Comparison of ENCODE assay signal across 1 cellular context in genomic region chr7:104971290-104972071, GRCh38.
TF ChIP-seq lines count a peak whose summit lies in the region.

No MANE protein-coding gene starts in this region.

TF ChIP-seq in WTC11, 78 proteins besides CTCF, POLR2A, EP300 and RAD21 (continued from another document):
- TF ChIP-seq STAT6 (CRISPR knock-in tag; conservative IDR thresholded peaks at IDR 0.05; ENCODE audit: low read depth) (no peak), E2F5 (CRISPR knock-in tag; IDR thresholded peaks at IDR 0.05) (no peak), ZBTB21 (CRISPR knock-in tag; IDR thresholded peaks at IDR 0.05; ENCODE audit: borderline replicate concordance) (no peak), SMAD3 (CRISPR knock-in tag; IDR thresholded peaks at IDR 0.05; ENCODE audit: borderline replicate concordance) (no peak), GRHL2 (CRISPR knock-in tag; IDR thresholded peaks at IDR 0.05; ENCODE audit: insufficient replicate concordance, severe bottlenecking) (no peak), ESRRA (CRISPR knock-in tag; IDR thresholded peaks at IDR 0.05; ENCODE audit: borderline replicate concordance) (no peak), ZNF263 (CRISPR knock-in tag; IDR thresholded peaks at IDR 0.05; ENCODE audit: low read depth) (no peak), ZMAT4 (CRISPR knock-in tag; IDR thresholded peaks at IDR 0.05) (no peak), ZNF281 (CRISPR knock-in tag; IDR thresholded peaks at IDR 0.05) (no peak), PRDM15 (CRISPR knock-in tag; IDR thresholded peaks at IDR 0.05) (no peak)
TF ChIP-seq in WTC11: peak in this region for 0.
